In genomic region chr4:114147619-114148208, GRCh38 we compare ENCODE assay signal across 8 cellular contexts.
DNase-seq lines count a peak whose midpoint lies in the region; ATAC-seq lines count a peak whose summit lies in the region.
"Not testable (repeated sequence)": the region's sequence is repeated elsewhere in the genome, so short reads cannot be mapped to it uniquely, and the experiment has no call there.

No MANE protein-coding gene starts in this region.

- H3K27me3 ChIP-seq in CD8-positive, alpha-beta memory T cell (ENCODE audit: insufficient read depth, low read length, poor library complexity, severe bottlenecking); naive thymus-derived CD4-positive, alpha-beta T cell (ENCODE audit: control insufficient read depth in 2 of 2, insufficient read depth in 2 of 2, low read length in 2 of 2): not testable (repeated sequence)

- not testable (repeated sequence) for H3K9me3 Mint-ChIP-seq in CD8-positive, alpha-beta memory T cell; activated CD4-positive, alpha-beta T cell treated with anti-CD3 and anti-CD28 coated beads for 36 hours (ENCODE audit: low read depth); activated T-cell treated with anti-CD3 and anti-CD28 coated beads, Interleukin-2, amount 50 U/mL, for 4 hours; activated naive CD8-positive, alpha-beta T cell treated with anti-CD3 and anti-CD28 coated beads, Interleukin-2, amount 10 ng/mL, durations not matched to agents 7 days and 5 days; naive thymus-derived CD4-positive, alpha-beta T cell; stimulated activated memory B cell treated with anti-CD40 and anti-IgM and Interleukin-4, amounts not matched to agents 10 μg/mL and 1 μg/mL and 100 μg/mL, for 72 hours

- H3K27ac Mint-ChIP-seq in CD8-positive, alpha-beta memory T cell, result peak overlapping the region in 7 of 8 donors; percentile 13 to 98 (median 73)
- peak overlapping the region; percentile 47 for H3K27ac Mint-ChIP-seq in activated CD4-positive, alpha-beta T cell treated with anti-CD3 and anti-CD28 coated beads for 36 hours
- peak overlapping the region; percentile 86 for H3K27ac Mint-ChIP-seq in activated naive CD8-positive, alpha-beta T cell treated with anti-CD3 and anti-CD28 coated beads, Interleukin-2, amount 10 ng/mL, durations not matched to agents 7 days and 5 days
- peak overlapping the region in 8 of 9 donors; percentile 27 to 94 (median 72) for H3K27ac Mint-ChIP-seq in naive thymus-derived CD4-positive, alpha-beta T cell
- H3K27ac Mint-ChIP-seq in stimulated activated memory B cell treated with anti-CD40 and anti-IgM and Interleukin-4, amounts not matched to agents 10 μg/mL and 1 μg/mL and 100 μg/mL, for 72 hours, result not testable (repeated sequence)

- H3K9me3 ChIP-seq in CD8-positive, alpha-beta memory T cell (ENCODE audit: low read length); naive thymus-derived CD4-positive, alpha-beta T cell (ENCODE audit: control insufficient read depth in 2 of 3, low read length in 3 of 3): not testable (repeated sequence)

- not testable (repeated sequence) for H3K27ac ChIP-seq in CD8-positive, alpha-beta memory T cell (ENCODE audit: low read depth, low read length); naive thymus-derived CD4-positive, alpha-beta T cell (ENCODE audit: low read depth, low read length)

- intact Hi-C loops in activated CD4-positive, alpha-beta T cell treated with anti-CD3 and anti-CD28 coated beads for 36 hours (cut with DNase I, micrococcal nuclease); naive thymus-derived CD4-positive, alpha-beta T cell (cut with micrococcal nuclease): not testable (repeated sequence)

- peak in 3 of 5 donors; percentile 21 to 48 (median 45) for DNase-seq in CD8-positive, alpha-beta memory T cell
- peak; percentile 11 for DNase-seq in NOMO-1 treated with dmso at 0.1 percent for 144 hours (lab: John Stamatoyannopoulos, UW; ENCODE audit: unreplicated experiment)
- DNase-seq in activated CD4-positive, alpha-beta T cell treated with anti-CD3 and anti-CD28 coated beads for 36 hours, result peak; percentile 40
- not testable (repeated sequence) for DNase-seq in activated T-cell treated with anti-CD3 and anti-CD28 coated beads, Interleukin-2, amount 50 U/mL, for 4 hours; activated naive CD8-positive, alpha-beta T cell treated with anti-CD3 and anti-CD28 coated beads, Interleukin-2, amount 10 ng/mL, durations not matched to agents 7 days and 5 days
- DNase-seq in naive thymus-derived CD4-positive, alpha-beta T cell, result peak in 7 of 9 donors; percentile 7 to 35 (median 31)

- peak; percentile 13 for ATAC-seq in HG02759 (IDR thresholded peaks at IDR 0.05; ENCODE audit: unreplicated experiment)
- ATAC-seq in activated CD4-positive, alpha-beta T cell treated with anti-CD3 and anti-CD28 coated beads for 36 hours; activated T-cell treated with anti-CD3 and anti-CD28 coated beads, Interleukin-2, amount 50 U/mL, for 4 hours; naive thymus-derived CD4-positive, alpha-beta T cell; stimulated activated memory B cell treated with anti-CD40 and anti-IgM and Interleukin-4, amounts not matched to agents 10 μg/mL and 1 μg/mL and 100 μg/mL, for 72 hours: not testable (repeated sequence)
- ATAC-seq in activated naive CD8-positive, alpha-beta T cell treated with anti-CD3 and anti-CD28 coated beads, Interleukin-2, amount 10 ng/mL, durations not matched to agents 7 days and 5 days (ENCODE audit: low read depth), result peak; percentile 52

- CTCF ChIA-PET in CD8-positive, alpha-beta memory T cell (lab: Charles Lee), result interaction anchor here (1.4 kb wide), 1 partner anchor 17 kb away, joined by 3 read pairs; no protein-coding TSS in a partner anchor
- CTCF ChIA-PET in activated CD4-positive, alpha-beta T cell treated with anti-CD3 and anti-CD28 coated beads for 36 hours (lab: Charles Lee); naive thymus-derived CD4-positive, alpha-beta T cell (lab: Charles Lee): not testable (repeated sequence)

- not testable (repeated sequence) for H3K4me3 ChIP-seq in CD8-positive, alpha-beta memory T cell (ENCODE audit: low read length); naive thymus-derived CD4-positive, alpha-beta T cell (ENCODE audit: low read length)

- H3K4me1 Mint-ChIP-seq in CD8-positive, alpha-beta memory T cell, result peaks cover 11 to 16% (median 14%) of the 10 kb centered on the region in 3 donors
- H3K4me1 Mint-ChIP-seq in activated CD4-positive, alpha-beta T cell treated with anti-CD3 and anti-CD28 coated beads for 36 hours; activated T-cell treated with anti-CD3 and anti-CD28 coated beads, Interleukin-2, amount 50 U/mL, for 4 hours (ENCODE audit: low read depth); stimulated activated memory B cell treated with anti-CD40 and anti-IgM and Interleukin-4, amounts not matched to agents 10 μg/mL and 1 μg/mL and 100 μg/mL, for 72 hours: not testable (repeated sequence)
- peaks cover 14% of the 10 kb centered on the region for H3K4me1 Mint-ChIP-seq in activated naive CD8-positive, alpha-beta T cell treated with anti-CD3 and anti-CD28 coated beads, Interleukin-2, amount 10 ng/mL, durations not matched to agents 7 days and 5 days
- H3K4me1 Mint-ChIP-seq in naive thymus-derived CD4-positive, alpha-beta T cell, result peaks cover 0 to 16% (median 12%) of the 10 kb centered on the region in 7 donors

- not testable (repeated sequence) for H3K36me3 Mint-ChIP-seq in CD8-positive, alpha-beta memory T cell; activated CD4-positive, alpha-beta T cell treated with anti-CD3 and anti-CD28 coated beads for 36 hours (ENCODE audit: low read depth); activated T-cell treated with anti-CD3 and anti-CD28 coated beads, Interleukin-2, amount 50 U/mL, for 4 hours (ENCODE audit: insufficient read depth); activated naive CD8-positive, alpha-beta T cell treated with anti-CD3 and anti-CD28 coated beads, Interleukin-2, amount 10 ng/mL, durations not matched to agents 7 days and 5 days; naive thymus-derived CD4-positive, alpha-beta T cell; stimulated activated memory B cell treated with anti-CD40 and anti-IgM and Interleukin-4, amounts not matched to agents 10 μg/mL and 1 μg/mL and 100 μg/mL, for 72 hours

- POLR2A ChIA-PET in CD8-positive, alpha-beta memory T cell (lab: Charles Lee); activated CD4-positive, alpha-beta T cell treated with anti-CD3 and anti-CD28 coated beads for 36 hours (lab: Charles Lee); activated naive CD8-positive, alpha-beta T cell treated with anti-CD3 and anti-CD28 coated beads, Interleukin-2, amount 10 ng/mL, durations not matched to agents 7 days and 5 days (lab: Charles Lee); naive thymus-derived CD4-positive, alpha-beta T cell (lab: Charles Lee): not testable (repeated sequence)

- H3K27me3 Mint-ChIP-seq in CD8-positive, alpha-beta memory T cell, result peaks cover 8 to 18% of the 10 kb centered on the region in 2 donors
- not testable (repeated sequence) for H3K27me3 Mint-ChIP-seq in activated CD4-positive, alpha-beta T cell treated with anti-CD3 and anti-CD28 coated beads for 36 hours; activated naive CD8-positive, alpha-beta T cell treated with anti-CD3 and anti-CD28 coated beads, Interleukin-2, amount 10 ng/mL, durations not matched to agents 7 days and 5 days
- peaks cover 11% of the 10 kb centered on the region for H3K27me3 Mint-ChIP-seq in activated T-cell treated with anti-CD3 and anti-CD28 coated beads, Interleukin-2, amount 50 U/mL, for 4 hours (ENCODE audit: low read depth)
- H3K27me3 Mint-ChIP-seq in naive thymus-derived CD4-positive, alpha-beta T cell, result peaks cover 0 to 23% (median 8%) of the 10 kb centered on the region in 5 donors
- H3K27me3 Mint-ChIP-seq in stimulated activated memory B cell treated with anti-CD40 and anti-IgM and Interleukin-4, amounts not matched to agents 10 μg/mL and 1 μg/mL and 100 μg/mL, for 72 hours, result peaks cover 29% of the 10 kb centered on the region

- H3K4me1 ChIP-seq in CD8-positive, alpha-beta memory T cell (ENCODE audit: insufficient read depth, low read length); naive thymus-derived CD4-positive, alpha-beta T cell (ENCODE audit: control insufficient read depth in 2 of 2, insufficient read depth in 2 of 2, low read length in 2 of 2): not testable (repeated sequence)

- H3K4me3 Mint-ChIP-seq in CD8-positive, alpha-beta memory T cell, result peak overlapping the region; percentile 73 to 92 (median 77)
- H3K4me3 Mint-ChIP-seq in activated CD4-positive, alpha-beta T cell treated with anti-CD3 and anti-CD28 coated beads for 36 hours, result peak overlapping the region; percentile 64
- peak overlapping the region; percentile 76 for H3K4me3 Mint-ChIP-seq in activated T-cell treated with anti-CD3 and anti-CD28 coated beads, Interleukin-2, amount 50 U/mL, for 4 hours
- peak overlapping the region; percentile 74 for H3K4me3 Mint-ChIP-seq in activated naive CD8-positive, alpha-beta T cell treated with anti-CD3 and anti-CD28 coated beads, Interleukin-2, amount 10 ng/mL, durations not matched to agents 7 days and 5 days
- H3K4me3 Mint-ChIP-seq in naive thymus-derived CD4-positive, alpha-beta T cell, result peak overlapping the region; percentile 69 to 91 (median 86)
- H3K4me3 Mint-ChIP-seq in stimulated activated memory B cell treated with anti-CD40 and anti-IgM and Interleukin-4, amounts not matched to agents 10 μg/mL and 1 μg/mL and 100 μg/mL, for 72 hours, result peak overlapping the region; percentile 64

- not testable (repeated sequence) for H3K36me3 ChIP-seq in CD8-positive, alpha-beta memory T cell (ENCODE audit: insufficient read depth, low read length); naive thymus-derived CD4-positive, alpha-beta T cell (ENCODE audit: control insufficient read depth in 2 of 3, insufficient read depth in 3 of 3, low read length in 3 of 3)
